Comparison of ENCODE assay signal across 8 cellular contexts in genomic region chr10:114042895-114043531, GRCh38. TPM values are rescaled to one million over a fixed set of nuclear protein-coding genes. Genes with fewer than 3 reads are reported as not detected.
DNase-seq lines count a peak whose midpoint lies in the region; ATAC-seq and TF ChIP-seq lines count a peak whose summit lies in the region.

No MANE protein-coding gene starts in this region.

- TF ChIP-seq CTCF in AG09309 (IDR thresholded peaks at IDR 0.05; ENCODE audit: control insufficient read depth, insufficient read depth, low read depth, low read length, missing control alignments) (no peak), WERI-Rb-1 (IDR thresholded peaks at IDR 0.05; ENCODE audit: low read depth, low read length) (no peak), natural killer cell (IDR thresholded peaks at IDR 0.05) (no peak)

- H3K36me3 ChIP-seq in WERI-Rb-1: no peaks in the 10 kb centered on the region

- H3K27me3 Mint-ChIP-seq in natural killer cell (ENCODE audit: low read depth in 2 of 2): peaks cover 50 to 58% of the 10 kb centered on the region in 2 donors

- DNase-seq in AG09309 (ENCODE audit: low read depth) (no peak), HK-2 (ENCODE audit: unreplicated experiment) (peak; percentile 20), WERI-Rb-1 (peak; percentile 63), fibroblast of gingiva (ENCODE audit: low read depth) (peak; percentile 30), natural killer cell (no peak), NCI-H187 treated with DMSO at 0.1 percent for 48 hours (lab: John Stamatoyannopoulos, UW) (no peak)

- H3K36me3 Mint-ChIP-seq in natural killer cell: no peaks in the 10 kb centered on the region

- H3K9me3 ChIP-seq in WERI-Rb-1 (ENCODE audit: severe bottlenecking): no peaks in the 10 kb centered on the region

- H3K27ac ChIP-seq in WERI-Rb-1: no peak overlapping the region

- H3K4me3 ChIP-seq in AG09309 (ENCODE audit: control insufficient read depth, low read depth, low read length): peak overlapping the region; percentile 32; the same call in 1 of the 2 replicates
- H3K4me3 ChIP-seq in WERI-Rb-1 (ENCODE audit: low read depth, low read length): peak overlapping the region; percentile 66

- intact Hi-C loops in natural killer cell (cut with micrococcal nuclease): no loop called here

- H3K4me3 Mint-ChIP-seq in natural killer cell: peak overlapping the region; percentile 78

- H3K9me3 Mint-ChIP-seq in natural killer cell: no peaks in the 10 kb centered on the region

- ATAC-seq in GM18498 (IDR thresholded peaks at IDR 0.05; ENCODE audit: unreplicated experiment): peak; percentile 50
- ATAC-seq in natural killer cell: peak in 2 of 3 donors; percentile 30 to 42
- ATAC-seq in GM18870 (IDR thresholded peaks at IDR 0.05; ENCODE audit: unreplicated experiment): no peak

- peaks cover 34% of the 10 kb centered on the region for H3K27me3 ChIP-seq in WERI-Rb-1 (ENCODE audit: insufficient read depth, low read depth, severe bottlenecking)

- no peak overlapping the region for H3K27ac Mint-ChIP-seq in natural killer cell

- H3K4me1 Mint-ChIP-seq in natural killer cell: peaks cover 18 to 19% of the 10 kb centered on the region in 2 donors

RNA-seq across cellular contexts. Expression of gene ADRB1, which starts 0.7 kb away (rescaled TPM):
- 1 to 10 TPM in 2 of 3 donors, under 1 TPM in 1; 0.12 to 2.9 (median 2.1) TPM for total RNA-seq in natural killer cell

Comparison
In these comparisons a context has a peak if more than half of its experiments do, and no peak if none do; other contexts are left out.
1. DNase-seq: peak in HK-2 (single experiment), WERI-Rb-1 (single experiment) and fibroblast of gingiva (single experiment); none in AG09309 (single experiment), natural killer cell (single experiment) and NCI-H187 treated with DMSO at 0.1 percent for 48 hours (single experiment).